Comparison of ENCODE assay signal across 1 cellular context in the genomic region with DNA sequence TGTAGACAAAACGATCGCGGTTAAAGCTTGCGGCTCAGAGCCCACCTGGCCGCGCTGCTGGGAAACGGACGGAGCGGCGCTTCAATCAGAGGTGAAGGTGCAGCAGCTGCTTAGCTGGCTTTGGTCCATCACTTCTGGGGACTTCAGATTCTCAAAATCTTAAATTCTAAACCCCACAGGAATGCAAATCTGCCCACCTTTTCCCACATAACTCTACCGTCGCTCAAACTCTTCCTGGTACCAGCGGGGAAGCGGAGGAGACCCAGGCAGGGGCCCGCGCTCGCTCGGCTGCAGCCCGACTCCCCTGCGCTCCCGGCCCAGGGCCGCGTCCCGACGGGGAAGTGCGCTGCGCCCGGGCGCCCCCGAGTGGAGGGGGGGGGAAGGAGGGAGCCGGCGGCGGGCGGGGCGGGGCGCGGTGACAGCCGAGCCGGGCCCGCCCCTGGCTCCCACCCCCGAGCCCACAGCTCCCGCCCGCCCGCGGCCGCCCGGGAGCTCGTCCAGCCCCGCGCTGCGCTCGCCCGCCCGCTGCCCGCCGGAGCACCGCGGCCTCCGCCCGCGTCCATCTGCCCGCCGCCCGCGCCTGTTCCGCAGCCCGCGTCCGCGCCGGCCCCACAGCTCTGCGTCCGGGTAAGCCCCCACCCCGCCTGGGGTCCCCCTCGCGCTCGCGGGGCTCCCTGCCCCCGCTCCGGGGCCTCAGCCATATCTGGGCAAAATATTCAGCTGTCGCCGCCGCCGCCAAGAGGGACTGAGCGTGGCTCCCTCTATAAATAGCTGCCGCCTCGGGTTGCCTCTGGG.
TF ChIP-seq lines count a peak whose summit lies in the region.

Gene TMOD1, plus strand, starts transcription at position 490 of the 795 bp plus-strand sequence. CDS start 22,523 bp downstream, outside the sequence.

TF ChIP-seq in HEK293, 187 proteins besides CTCF, POLR2A, EP300 and RAD21 (continued from another document):
- TF ChIP-seq ZFP69B (tag by site-specific recombination; IDR thresholded peaks at IDR 0.05): peak; percentile 28; the same call in 1 of the 2 replicates
